ENCODE assay signal across 18 cellular contexts in the genomic region with DNA sequence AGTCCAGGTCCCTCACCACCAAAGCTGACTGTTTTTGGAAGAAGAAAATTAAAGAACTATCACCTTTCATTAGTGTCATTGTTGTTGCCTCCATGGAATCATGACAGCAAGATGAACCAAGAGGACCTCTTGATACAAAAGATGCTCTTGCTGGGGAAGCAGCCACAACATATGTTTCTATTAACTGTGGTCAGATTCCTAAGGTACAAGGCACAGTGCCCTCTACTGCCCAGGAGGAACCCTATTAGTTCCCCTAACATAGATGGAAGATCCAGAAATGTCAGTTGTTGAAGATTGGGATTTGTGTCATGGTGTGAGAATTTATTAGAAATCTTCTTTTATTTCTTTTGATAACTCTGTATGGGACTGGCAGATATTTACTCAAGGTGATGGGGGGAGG.
"Had no signal": no experiment of that assay in that cellular context is flagged by ENCODE, and none has a peak within 500 bp of the region (broad histone marks: within the 10 kb centered on the region; RNA-seq: fewer than 3 reads in every experiment).

No MANE protein-coding gene starts in this region.

- H3K9me3 ChIP-seq: body of pancreas, ovary, psoas muscle, tibial nerve had no signal

- H3K4me1 ChIP-seq: body of pancreas, psoas muscle had no signal

- H3K4me3 Mint-ChIP-seq: activated CD8-positive, alpha-beta T cell treated with anti-CD3 and anti-CD28 coated beads, Interleukin-2, amount 10 ng/mL, durations not matched to agents 7 days and 5 days; activated naive CD4-positive, alpha-beta T cell treated with anti-CD3 and anti-CD28 coated beads for 36 hours; activated T-cell treated with anti-CD3 and anti-CD28 coated beads, Interleukin-2, amount 50 U/mL, for 24 hours; effector memory CD8-positive, alpha-beta T cell; immature natural killer cell; naive thymus-derived CD8-positive, alpha-beta T cell; stimulated activated naive CD8-positive, alpha-beta T cell treated with anti-CD3 and anti-CD28 coated beads, Interleukin-15, Interleukin-2, amounts not matched to agents 100 ng/mL and 50 ng/mL, for 24 hours had no signal

- H3K27me3 Mint-ChIP-seq: activated T-cell treated with anti-CD3 and anti-CD28 coated beads, Interleukin-2, amount 50 U/mL, for 24 hours; effector memory CD8-positive, alpha-beta T cell; stimulated activated naive CD8-positive, alpha-beta T cell treated with anti-CD3 and anti-CD28 coated beads, Interleukin-15, Interleukin-2, amounts not matched to agents 100 ng/mL and 50 ng/mL, for 24 hours had no signal

- H3K27me3 ChIP-seq: body of pancreas, ovary, tibial nerve had no signal

- ATAC-seq: activated CD8-positive, alpha-beta T cell treated with anti-CD3 and anti-CD28 coated beads, Interleukin-2, amount 10 ng/mL, durations not matched to agents 7 days and 5 days; body of pancreas; effector memory CD8-positive, alpha-beta T cell; naive thymus-derived CD8-positive, alpha-beta T cell; psoas muscle; right cardiac atrium had no signal

- H3K27ac ChIP-seq: body of pancreas, ovary, psoas muscle, skin epidermis, tibial nerve had no signal

- H3K36me3 ChIP-seq: ovary, tibial nerve had no signal

- DNase-seq: activated CD4-positive, alpha-beta T cell treated with anti-CD3 and anti-CD28 coated beads for 48 hours; activated CD4-positive, CD25-positive, alpha-beta regulatory T cell; activated CD8-positive, alpha-beta T cell treated with anti-CD3 and anti-CD28 coated beads, Interleukin-2, amount 10 ng/mL, durations not matched to agents 7 days and 5 days; activated naive CD4-positive, alpha-beta T cell treated with anti-CD3 and anti-CD28 coated beads for 36 hours; activated T-cell treated with anti-CD3 and anti-CD28 coated beads, Interleukin-2, amount 50 U/mL, for 24 hours; body of pancreas; caudate nucleus; effector memory CD8-positive, alpha-beta T cell; immature natural killer cell; kidney glomerular epithelial cell; naive thymus-derived CD8-positive, alpha-beta T cell; ovary; psoas muscle; right cardiac atrium had no signal

- H3K36me3 Mint-ChIP-seq: immature natural killer cell; naive thymus-derived CD8-positive, alpha-beta T cell had no signal

- H3K9me3 Mint-ChIP-seq: activated naive CD4-positive, alpha-beta T cell treated with anti-CD3 and anti-CD28 coated beads for 36 hours; activated T-cell treated with anti-CD3 and anti-CD28 coated beads, Interleukin-2, amount 50 U/mL, for 24 hours; activated T-helper 2 cell treated with anti-CD3 and anti-CD28 coated beads, Interferon-gamma antibody, Interleukin-2, Interleukin-4, amounts not matched to agents 10 μg/mL and 5 μg/mL and 100 μg/mL, durations not matched to agents 14 hours and 24 hours and 36 hours; effector memory CD8-positive, alpha-beta T cell; naive thymus-derived CD8-positive, alpha-beta T cell; stimulated activated naive CD8-positive, alpha-beta T cell treated with anti-CD3 and anti-CD28 coated beads, Interleukin-15, Interleukin-2, amounts not matched to agents 100 ng/mL and 50 ng/mL, for 24 hours had no signal

- H3K27ac Mint-ChIP-seq: activated CD8-positive, alpha-beta T cell treated with anti-CD3 and anti-CD28 coated beads, Interleukin-2, amount 10 ng/mL, durations not matched to agents 7 days and 5 days; activated naive CD4-positive, alpha-beta T cell treated with anti-CD3 and anti-CD28 coated beads for 36 hours; activated T-cell treated with anti-CD3 and anti-CD28 coated beads, Interleukin-2, amount 50 U/mL, for 24 hours; activated T-helper 2 cell treated with anti-CD3 and anti-CD28 coated beads, Interferon-gamma antibody, Interleukin-2, Interleukin-4, amounts not matched to agents 10 μg/mL and 5 μg/mL and 100 μg/mL, durations not matched to agents 14 hours and 24 hours and 36 hours; effector memory CD8-positive, alpha-beta T cell; immature natural killer cell; naive thymus-derived CD8-positive, alpha-beta T cell; stimulated activated naive CD8-positive, alpha-beta T cell treated with anti-CD3 and anti-CD28 coated beads, Interleukin-15, Interleukin-2, amounts not matched to agents 100 ng/mL and 50 ng/mL, for 24 hours had no signal

- H3K4me3 ChIP-seq: body of pancreas, ovary, psoas muscle, skin epidermis, tibial nerve had no signal
